In the genomic region with DNA sequence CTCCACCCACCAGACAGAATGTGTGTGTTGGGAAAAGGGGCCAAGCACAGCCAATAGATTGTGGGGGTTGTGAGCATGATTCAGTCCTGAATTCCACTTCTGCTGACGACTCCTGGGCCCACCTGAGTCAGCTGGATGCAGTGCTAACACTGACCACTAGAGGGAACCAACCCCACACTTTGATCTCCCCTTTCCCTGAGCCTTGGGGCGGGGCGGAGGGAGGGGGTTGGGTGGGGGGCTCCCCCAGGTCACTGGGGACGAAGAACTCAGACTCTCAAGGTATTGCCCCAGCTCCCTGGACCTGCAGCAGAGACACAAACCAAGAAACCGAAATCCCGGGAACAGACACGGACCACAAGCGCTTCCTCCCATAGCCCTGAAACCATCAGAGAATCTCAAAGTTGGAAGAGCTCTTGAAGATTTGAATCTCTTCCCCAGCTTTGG, we compare ENCODE assay signal across 6 cellular contexts. TPM values are rescaled to one million over a fixed set of nuclear protein-coding genes. Genes with fewer than 3 reads are reported as not detected.
DNase-seq lines count a peak whose midpoint lies in the region; ATAC-seq and TF ChIP-seq lines count a peak whose summit lies in the region.

No MANE protein-coding gene starts in this region.

- no peaks in the 10 kb centered on the region for H3K9me3 Mint-ChIP-seq in CD8-positive, alpha-beta T cell

- no peaks in the 10 kb centered on the region for H3K36me3 ChIP-seq in CD8-positive, alpha-beta T cell (ENCODE audit: insufficient read depth, low read length)
- no peaks in the 10 kb centered on the region for H3K36me3 ChIP-seq in vagina

- H3K4me3 ChIP-seq in CD8-positive, alpha-beta T cell (ENCODE audit: low read depth, low read length) = no peak overlapping the region
- H3K4me3 ChIP-seq in vagina = no peak overlapping the region

- ATAC-seq in CD8-positive, alpha-beta T cell = peak; percentile 94

- TF ChIP-seq POLR2A in vagina (IDR thresholded peaks at IDR 0.05) = no peak

- H3K4me3 Mint-ChIP-seq in CD8-positive, alpha-beta T cell = no peak overlapping the region

- H3K4me1 ChIP-seq in CD8-positive, alpha-beta T cell (ENCODE audit: insufficient read depth, low read length) = no peaks in the 10 kb centered on the region
- no peaks in the 10 kb centered on the region for H3K4me1 ChIP-seq in vagina

- CTCF ChIA-PET in CD8-positive, alpha-beta T cell (lab: Charles Lee) = interaction anchor here (0.7 to 15.4 kb wide), 22 partner anchors 9 to 379 kb away, joined by 3 to 262 read pairs (median 4); a partner anchor contains a TSS

- H3K36me3 Mint-ChIP-seq in CD8-positive, alpha-beta T cell = no peaks in the 10 kb centered on the region

- no peaks in the 10 kb centered on the region for H3K27me3 ChIP-seq in CD8-positive, alpha-beta T cell (ENCODE audit: insufficient read depth, low read length)
- no peaks in the 10 kb centered on the region for H3K27me3 ChIP-seq in vagina

- peaks cover 4% of the 10 kb centered on the region for H3K27me3 Mint-ChIP-seq in CD8-positive, alpha-beta T cell (ENCODE audit: low read depth)

- TF ChIP-seq CTCF in CD8-positive, alpha-beta T cell (IDR thresholded peaks at IDR 0.05) = peak; percentile 77
- TF ChIP-seq CTCF in vagina (IDR thresholded peaks at IDR 0.05) = peak; percentile 33 to 80 (median 65)

- intact Hi-C loops in CD8-positive, alpha-beta T cell (cut with DNase I, micrococcal nuclease) = loop anchor here (2.0 to 5.0 kb wide), 3 partner anchors 221 to 371 kb away; no protein-coding TSS in a partner anchor
- intact Hi-C loops in vagina (cut with DNase I) = loop anchor here (10.0 kb wide), 2 partner anchors 113 to 223 kb away; a partner anchor contains a TSS

- H3K27ac Mint-ChIP-seq in CD8-positive, alpha-beta T cell = no peak overlapping the region

- H3K4me1 Mint-ChIP-seq in CD8-positive, alpha-beta T cell (ENCODE audit: low read depth) = peaks cover 2% of the 10 kb centered on the region

- DNase-seq in CD8-positive, alpha-beta T cell = peak; percentile 35 to 77 (median 61)
- peak; percentile 7 for DNase-seq in NCI-H345 treated with DMSO at 0.1 percent for 48 hours (lab: John Stamatoyannopoulos, UW; ENCODE audit: unreplicated experiment)
- DNase-seq in activated naive CD4-positive, alpha-beta T cell treated with Interleukin-2 at 50 U/mL for 16 hours = peak; percentile 68
- peak; percentile 27 to 49 for DNase-seq in lung microvascular endothelial cell (ENCODE audit: low read depth in 2 of 2)
- DNase-seq in vagina (ENCODE audit: extremely low spot score in 2 of 2) = no peak
- no peak for DNase-seq in Ammon's horn (ENCODE audit: low spot score)

- H3K9me3 ChIP-seq in CD8-positive, alpha-beta T cell (ENCODE audit: low read length) = no peaks in the 10 kb centered on the region
- no peaks in the 10 kb centered on the region for H3K9me3 ChIP-seq in vagina

- H3K27ac ChIP-seq in CD8-positive, alpha-beta T cell (ENCODE audit: low read depth, low read length) = no peak overlapping the region
- H3K27ac ChIP-seq in vagina = no peak overlapping the region

- POLR2A ChIA-PET in CD8-positive, alpha-beta T cell (lab: Charles Lee) = interaction anchor here (1.3 kb wide), 1 partner anchor 114 kb away, joined by 4 read pairs; no protein-coding TSS in a partner anchor

RNA-seq across cellular contexts. Expression of a gene that starts 0.6 kb away (rescaled TPM):
- not detected for total RNA-seq in CD8-positive, alpha-beta T cell
- not detected in 2 replicates for total RNA-seq in lung microvascular endothelial cell
- not detected for total RNA-seq in vagina

RNA-seq across cellular contexts. Expression of a gene that starts 7.0 kb away (rescaled TPM):
- not detected for total RNA-seq in CD8-positive, alpha-beta T cell
- total RNA-seq in lung microvascular endothelial cell (not detected in 2 replicates), vagina (not detected)

RNA-seq across cellular contexts. Expression of a gene that starts 15.3 kb away (rescaled TPM):
- total RNA-seq in CD8-positive, alpha-beta T cell = not detected
- not detected in 2 replicates for total RNA-seq in lung microvascular endothelial cell
- total RNA-seq in vagina = not detected

RNA-seq across cellular contexts. Expression of a gene that starts 20.5 kb away (rescaled TPM):
- 1 to 10 TPM; 2.9 to 3.2 TPM for total RNA-seq in CD8-positive, alpha-beta T cell
- total RNA-seq in lung microvascular endothelial cell (1.5 TPM in 1 of 2 replicates, not detected in the other), vagina (3.9 TPM)

RNA-seq across cellular contexts. Expression of a gene that starts 29.9 kb away (rescaled TPM):
- total RNA-seq in CD8-positive, alpha-beta T cell = not detected
- total RNA-seq in lung microvascular endothelial cell (not detected in 2 replicates), vagina (not detected)

Comparison
In these comparisons a context has a peak if more than half of its experiments do, and no peak if none do; other contexts are left out.
1. DNase-seq: peak in CD8-positive, alpha-beta T cell (7 of 7), NCI-H345 treated with DMSO at 0.1 percent for 48 hours (single experiment), activated naive CD4-positive, alpha-beta T cell treated with Interleukin-2 at 50 U/mL for 16 hours (single experiment) and lung microvascular endothelial cell (2 of 2); none in vagina (0 of 2) and Ammon's horn (single experiment).